8 cellular contexts compared by ENCODE assay signal in the genomic region with DNA sequence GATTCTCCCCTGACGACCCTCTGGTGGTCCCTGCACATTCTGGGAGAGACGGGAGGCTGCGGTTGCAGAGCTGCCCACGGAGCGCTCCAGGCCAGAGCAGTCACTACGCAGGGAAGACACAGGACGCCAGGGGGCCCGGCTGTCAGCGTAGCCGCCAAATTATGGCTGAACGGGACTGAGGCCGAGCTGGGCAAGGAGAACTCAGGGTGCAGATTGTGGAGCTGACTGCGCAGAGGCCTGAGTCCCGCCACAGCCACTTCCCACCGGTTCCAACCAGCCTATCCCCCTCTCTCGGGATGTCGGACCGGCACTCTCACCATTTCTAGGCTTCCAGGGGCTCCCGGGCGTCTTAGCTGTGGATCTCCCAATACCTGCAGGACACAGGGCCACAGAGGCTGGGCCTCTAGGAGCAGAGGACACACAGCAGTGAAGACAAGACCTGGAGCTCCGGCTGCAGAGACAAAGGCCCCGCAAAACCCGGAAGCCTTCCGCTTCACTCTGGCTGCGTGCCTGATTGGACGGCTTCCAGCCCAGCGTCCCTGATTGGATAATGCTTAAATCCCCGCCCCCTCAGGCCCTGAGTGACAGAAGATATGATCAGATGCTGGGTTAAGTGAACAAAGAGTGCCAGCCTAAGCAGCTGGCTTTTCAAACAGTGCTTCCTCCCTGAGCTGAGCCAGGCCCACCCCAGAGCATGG.
DNase-seq lines count a peak whose midpoint lies in the region; ATAC-seq, FAIRE-seq and TF ChIP-seq lines count a peak whose summit lies in the region.

ZNF737 (minus strand) TSS at position 461 of the 698 bp plus-strand sequence; CDS start at position 320, 141 bp downstream.

- DNase-seq in GM12865 (ENCODE audit: low read depth) (peak; percentile 95), NCI-H128 (lab: John Stamatoyannopoulos, UW; ENCODE audit: unreplicated experiment) (peak; percentile 94), brain pericyte (ENCODE audit: low read depth, low spot score) (peak; percentile 87), skeletal muscle cell (ENCODE audit: low read depth) (peak; percentile 84), ACHN (no peak)

- FAIRE-seq in TTC549 (lab: Jason Lieb, UNC): peak; percentile 92

- peak within 1 kb of the TSS; percentile 93 for H3K4me3 ChIP-seq in GM12865 (ENCODE audit: low read depth, low read length)
- H3K4me3 ChIP-seq in iPS-11a (ENCODE audit: low read depth, low read length): peak within 1 kb of the TSS; percentile 67
- peak within 1 kb of the TSS; percentile 72 for H3K4me3 ChIP-seq in skeletal muscle cell (ENCODE audit: low read depth, low read length)

- no peak for TF ChIP-seq CTCF in GM12865 (IDR thresholded peaks at IDR 0.05; ENCODE audit: insufficient read depth, low read depth, low read length, missing control alignments)

- peak; percentile 93 for ATAC-seq in HG02588 (IDR thresholded peaks at IDR 0.05; ENCODE audit: unreplicated experiment)

- in situ Hi-C loops in ACHN (cut with HindIII; ENCODE audit: low pct_ligation_motif_present, low pct_unique_long_range_greater_than_20kb, low sequenced_read_pairs): no loop called here
